Comparison of ENCODE assay signal across 8 cellular contexts in the genomic region with DNA sequence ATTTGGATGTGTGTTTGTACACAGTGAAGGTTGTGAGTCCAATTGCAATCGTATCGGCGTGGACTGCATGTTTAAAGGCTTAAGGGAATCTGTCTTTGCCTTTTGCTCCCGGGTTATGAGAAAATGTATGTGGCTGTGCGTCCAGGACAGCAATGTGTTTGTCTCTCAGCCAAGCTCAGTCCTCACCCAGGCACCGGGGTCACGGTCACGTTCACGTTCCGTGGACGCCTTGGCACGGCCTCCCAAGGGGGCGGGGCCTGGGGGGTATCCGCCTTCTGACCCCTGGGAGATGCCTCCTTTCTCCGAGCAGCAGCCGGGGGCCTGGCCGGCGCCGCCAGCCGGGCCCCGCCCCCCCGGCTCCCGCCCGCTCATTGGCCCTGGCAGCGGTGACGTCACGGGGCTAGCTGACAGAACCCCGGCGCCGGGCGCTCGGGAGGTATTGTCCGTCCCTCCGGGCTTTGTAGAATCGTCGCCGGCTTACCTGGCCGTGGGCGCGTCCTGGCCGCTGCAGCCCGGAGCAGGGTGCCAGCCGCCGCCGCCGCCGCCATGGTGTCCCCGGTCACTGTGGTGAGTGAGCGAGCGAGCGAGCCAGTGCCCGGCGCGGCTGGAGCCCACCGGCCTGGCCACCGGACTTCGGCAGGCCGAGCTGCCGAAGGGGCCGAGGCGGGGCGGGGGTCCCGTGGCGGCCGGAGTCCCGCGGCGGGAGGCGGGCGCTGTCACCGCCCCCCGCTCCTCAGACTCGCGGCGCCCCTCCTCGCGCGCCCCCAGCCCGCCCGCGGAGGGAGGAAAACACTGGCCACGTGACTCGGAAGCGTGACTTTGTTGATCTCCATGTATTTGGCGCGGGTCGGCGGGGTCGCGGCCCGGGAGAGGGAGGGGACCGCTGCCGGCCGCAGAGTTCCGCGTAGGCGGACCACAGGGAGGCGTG. TPM values are rescaled to one million over a fixed set of nuclear protein-coding genes. Genes with fewer than 3 reads are reported as not detected.
DNase-seq lines count a peak whose midpoint lies in the region; ATAC-seq and TF ChIP-seq lines count a peak whose summit lies in the region.

A gene with protein sequence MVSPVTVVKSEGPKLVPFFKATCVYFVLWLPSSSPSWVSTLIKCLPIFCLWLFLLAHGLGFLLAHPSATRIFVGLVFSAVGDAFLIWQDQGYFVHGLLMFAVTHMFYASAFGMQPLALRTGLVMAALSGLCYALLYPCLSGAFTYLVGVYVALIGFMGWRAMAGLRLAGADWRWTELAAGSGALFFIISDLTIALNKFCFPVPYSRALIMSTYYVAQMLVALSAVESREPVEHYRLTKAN (plus strand): TSS at position 439 of the 928 bp plus-strand sequence. CDS start 108 bp downstream, at position 547.

- peak within 1 kb of the TSS; percentile 87 for H4K8ac ChIP-seq in mesenchymal stem cell (ENCODE audit: low read length)

- H3K23ac ChIP-seq in mesenchymal stem cell (ENCODE audit: low read length in 2 of 2), result no peak within 1 kb of the TSS

- DNase-seq in CD1c-positive myeloid dendritic cell (ENCODE audit: extremely low spot score) (peak; percentile 91), HL-60 (ENCODE audit: low read depth in 1 of 2, low spot score in 1 of 2) (peak; percentile 51 to 62), NOMO-1 (lab: John Stamatoyannopoulos, UW; ENCODE audit: unreplicated experiment in 2 of 2) (peak; percentile 81), mesenchymal stem cell (peak; percentile 81)
- DNase-seq in activated CD8-positive, alpha-beta memory T cell treated with anti-CD3 and anti-CD28 coated beads, Interleukin-2, amount 50 U/mL, for 1 hour (ENCODE audit: extremely low read depth), result peak; percentile 76
- peak; percentile 85 to 89 (median 87) for DNase-seq in effector memory CD8-positive, alpha-beta T cell
- DNase-seq in stimulated activated CD8-positive, alpha-beta memory T cell treated with anti-CD3 and anti-CD28 coated beads, Interleukin-12 subunit alpha, Interleukin-12 subunit beta, amount 100 ng/mL, for 1 hour (ENCODE audit: low read depth), result peak; percentile 86

- H2AFZ ChIP-seq in mesenchymal stem cell (ENCODE audit: low read depth, low read length), result peak within 1 kb of the TSS; percentile 94

- H3K4me3 ChIP-seq in HL-60 (replicated peaks; ENCODE audit: insufficient read depth, low read length), result peak within 1 kb of the TSS; percentile 52
- peak within 1 kb of the TSS; percentile 72 to 92 for H3K4me3 ChIP-seq in mesenchymal stem cell (ENCODE audit: insufficient read depth in 1 of 2, low read depth in 1 of 2, low read length in 2 of 2)

- H2BK5ac ChIP-seq in mesenchymal stem cell (ENCODE audit: low read depth, low read length, poor library complexity, severe bottlenecking), result no peak within 1 kb of the TSS

- H3K18ac ChIP-seq in mesenchymal stem cell (ENCODE audit: low read depth in 1 of 2, low read length in 2 of 2), result peak within 1 kb of the TSS; percentile 77 to 90

- H3K4me1 ChIP-seq in mesenchymal stem cell (ENCODE audit: control insufficient read depth, insufficient read depth, low read depth, low read length), result peaks cover 24% of the 10 kb centered on the region

- H3K14ac ChIP-seq in mesenchymal stem cell (ENCODE audit: low read length in 2 of 2), result peak within 1 kb of the TSS in 1 of 2 experiments; percentile 44

- no peak within 1 kb of the TSS for H2BK15ac ChIP-seq in mesenchymal stem cell (ENCODE audit: low read depth, poor library complexity, severe bottlenecking)

- peak within 1 kb of the TSS in 1 of 2 experiments; percentile 59 for H2BK12ac ChIP-seq in mesenchymal stem cell (ENCODE audit: low read length in 2 of 2)

- no peak within 1 kb of the TSS for H3K4ac ChIP-seq in mesenchymal stem cell (ENCODE audit: low read depth in 1 of 2, low read length in 2 of 2)

- peak within 1 kb of the TSS; percentile 80 to 84 for H3K4me3 Mint-ChIP-seq in effector memory CD8-positive, alpha-beta T cell

- H4K91ac ChIP-seq in mesenchymal stem cell (ENCODE audit: low read length), result peak within 1 kb of the TSS; percentile 48

- H2AK5ac ChIP-seq in mesenchymal stem cell (ENCODE audit: low read length, severe bottlenecking), result no peak within 1 kb of the TSS

- H3K36me3 ChIP-seq in mesenchymal stem cell (ENCODE audit: control insufficient read depth in 1 of 2, insufficient read depth in 2 of 2, low read depth in 1 of 2, low read length in 2 of 2), result peaks cover 0 to 14% of the 10 kb centered on the region in 2 experiments

- WGBS in mesenchymal stem cell, result 3% methylated on average over 72 of the region's 98 CpGs

- H3K27me3 ChIP-seq in HL-60 (ENCODE audit: insufficient read depth, poor library complexity, severe bottlenecking) (peaks cover 10% of the 10 kb centered on the region), mesenchymal stem cell (ENCODE audit: control insufficient read depth in 1 of 2, insufficient read depth in 1 of 2, low read length in 2 of 2) (peaks cover 10 to 25% of the 10 kb centered on the region in 2 experiments)

- H3K9me3 ChIP-seq in mesenchymal stem cell (ENCODE audit: control insufficient read depth, low read length), result no peaks in the 10 kb centered on the region

- H3K27me3 Mint-ChIP-seq in effector memory CD8-positive, alpha-beta T cell, result no peaks in the 10 kb centered on the region

- no peaks in the 10 kb centered on the region for H3K9me3 Mint-ChIP-seq in effector memory CD8-positive, alpha-beta T cell

- no peak within 1 kb of the TSS for H3K27ac ChIP-seq in HL-60 (replicated peaks)
- H3K27ac ChIP-seq in mesenchymal stem cell (ENCODE audit: low read length, poor library complexity, severe bottlenecking), result no peak within 1 kb of the TSS

- no peak for TF ChIP-seq CTCF in HL-60 (IDR thresholded peaks at IDR 0.05; ENCODE audit: insufficient read depth, low read length)

- H3K9ac ChIP-seq in mesenchymal stem cell (ENCODE audit: low read length), result peak within 1 kb of the TSS; percentile 62

- peaks cover 14 to 17% of the 10 kb centered on the region in 2 donors for H3K4me1 Mint-ChIP-seq in effector memory CD8-positive, alpha-beta T cell (ENCODE audit: low read depth in 2 of 2)

- peak within 1 kb of the TSS; percentile 90 for H3K4me2 ChIP-seq in mesenchymal stem cell (ENCODE audit: low read length, poor library complexity, severe bottlenecking)

- peak; percentile 95 for ATAC-seq in GM19463 (IDR thresholded peaks at IDR 0.05; ENCODE audit: unreplicated experiment)
- ATAC-seq in effector memory CD8-positive, alpha-beta T cell (replicated peaks), result peak; percentile 96

- no peaks in the 10 kb centered on the region for H3K79me1 ChIP-seq in mesenchymal stem cell (replicated peaks; ENCODE audit: low read length, poor library complexity, severe bottlenecking)

- no peak within 1 kb of the TSS for H2BK120ac ChIP-seq in mesenchymal stem cell (ENCODE audit: low read depth, low read length)

- H3K36me3 Mint-ChIP-seq in effector memory CD8-positive, alpha-beta T cell (ENCODE audit: insufficient read depth), result peaks cover 15% of the 10 kb centered on the region

- H3K27ac Mint-ChIP-seq in effector memory CD8-positive, alpha-beta T cell, result peak within 1 kb of the TSS; percentile 84 to 86

RNA-seq across cellular contexts. Expression of the gene that starts here (rescaled TPM):
- 0.86 TPM for polyA plus RNA-seq in mesenchymal stem cell (2013, experiment 1 of 2)
- polyA plus RNA-seq in mesenchymal stem cell (2013, experiment 2 of 2), result 1.2 TPM
